8 cellular contexts compared by ENCODE assay signal in the genomic region with DNA sequence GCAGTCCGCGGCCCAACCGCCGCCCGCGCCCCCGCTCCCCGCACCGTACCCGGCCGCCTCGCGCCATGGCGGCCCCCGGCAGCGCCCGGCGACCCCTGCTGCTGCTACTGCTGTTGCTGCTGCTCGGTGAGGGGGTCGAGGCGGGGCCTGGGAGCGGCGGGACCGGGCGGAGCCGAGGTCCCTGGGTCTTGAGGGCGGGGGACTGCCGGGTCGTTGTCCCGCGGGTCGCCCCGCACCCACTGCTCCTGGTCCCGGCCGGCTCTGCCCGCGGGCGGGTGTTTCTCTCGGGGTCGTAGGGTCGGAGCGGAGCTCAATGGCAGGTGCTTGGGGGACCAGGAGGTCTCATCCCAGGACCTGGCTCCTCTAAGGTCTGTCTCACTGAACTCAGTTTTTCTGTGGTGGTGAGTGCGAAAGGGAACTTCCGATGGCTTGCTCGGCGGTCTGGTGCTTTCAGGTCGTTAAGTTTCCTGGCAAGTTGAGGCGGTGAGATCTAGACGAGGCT. TPM values are rescaled to one million over a fixed set of nuclear protein-coding genes. Genes with fewer than 3 reads are reported as not detected.
DNase-seq lines count a peak whose midpoint lies in the region; ATAC-seq, FAIRE-seq and TF ChIP-seq lines count a peak whose summit lies in the region.

No MANE protein-coding gene starts in this region.

- H3K4me3 Mint-ChIP-seq in T-cell: peak overlapping the region; percentile 92 to 97 (median 95)

- in situ Hi-C loops in GM12878 (cut with MboI): no loop called here

- peaks cover 43% of the 10 kb centered on the region for H3K79me2 ChIP-seq in GM12878 (ENCODE audit: control insufficient read depth, insufficient read depth, low read length)

- no peaks in the 10 kb centered on the region for H3K9me3 Mint-ChIP-seq in T-cell

- H3K9ac ChIP-seq in GM12878 (ENCODE audit: control insufficient read depth, insufficient read depth, low read length): peak overlapping the region; percentile 88

- SMC1A ChIA-PET in GM12878 (lab: Charles Lee; ENCODE audit: uncharacterized antibody, unreplicated experiment): interaction anchor here (1.5 kb wide), 1 partner anchor 90 kb away, joined by 3 read pairs; no protein-coding TSS in a partner anchor

- H3K27me3 ChIP-seq in GM12878 (replicated peaks in 1 of 2; ENCODE audit: control insufficient read depth in 2 of 2, insufficient read depth in 2 of 2, low read length in 1 of 2) (peaks cover 0 to 2% of the 10 kb centered on the region in 2 experiments; a peak in 2 of 4 replicates), lower lobe of right lung (ENCODE audit: low read depth) (peaks cover 4% of the 10 kb centered on the region)

- H2AFZ ChIP-seq in GM12878 (ENCODE audit: control insufficient read depth, low read depth, low read length): peak overlapping the region; percentile 96

- POLR2A ChIA-PET in T-cell (lab: Charles Lee): interaction anchor here in 1 of 2 donors (0.5 kb wide), 1 partner anchor 87 kb away, joined by 3 read pairs; no protein-coding TSS in a partner anchor
- POLR2A ChIA-PET in GM12878 (lab: Charles Lee): interaction anchor here (0.9 to 1.6 kb wide), 2 partner anchors 88 to 196 kb away, joined by 3 to 5 read pairs; a partner anchor contains a TSS

- TF ChIP-seq EP300 in GM12878 (IDR thresholded peaks at IDR 0.05; ENCODE audit: borderline replicate concordance in 1 of 2, control insufficient read depth in 1 of 2, low read depth in 2 of 2, low read length in 2 of 2): no peak

- no peaks in the 10 kb centered on the region for H4K20me1 ChIP-seq in GM12878 (ENCODE audit: control insufficient read depth, insufficient read depth)

- ATAC-seq in HG02973 (IDR thresholded peaks at IDR 0.05; ENCODE audit: unreplicated experiment) (peak; percentile 41), T-cell (replicated peaks in 1 of 4) (peak; percentile 46 to 58 (median 54)), GM12878 (peak; percentile 70), lower lobe of right lung (peak in 1 of 2 donors; percentile 12)

- peak overlapping the region; percentile 80 for H3K4me2 ChIP-seq in GM12878 (ENCODE audit: control insufficient read depth, insufficient read depth)

- peak; percentile 12 for TF ChIP-seq POLR2A in GM12878 (IDR thresholded peaks at IDR 0.05; ENCODE audit: low read depth, low read length)

- no TSS peak for BruUV-seq in GM12878 (replicated peaks; lab: Mats Ljungman, UMichigan)

- peak overlapping the region; percentile 94 to 96 for H3K27ac Mint-ChIP-seq in T-cell

- CTCF ChIA-PET in T-cell (lab: Charles Lee): interaction anchor here in 1 of 2 donors (1.2 kb wide), 1 partner anchor 88 kb away, joined by 4 read pairs; a partner anchor contains a TSS
- CTCF ChIA-PET in GM12878 (lab: Yijun Ruan, JAX): interaction anchor here (2.3 kb wide), 1 partner anchor 20 kb away, joined by 5 read pairs; no protein-coding TSS in a partner anchor

- peaks cover 12% of the 10 kb centered on the region for H3K36me3 Mint-ChIP-seq in T-cell

- no peak for TF ChIP-seq RAD21 in GM12878 (IDR thresholded peaks at IDR 0.05; ENCODE audit: insufficient read depth, low read depth, low read length)

- peak; percentile 81 for FAIRE-seq in GM12878 (lab: Jason Lieb, UNC)

- intact Hi-C loops in GM12878 (cut with micrococcal nuclease; ENCODE audit: unreplicated experiment) (loop anchor here (1.0 to 10.0 kb wide), 4 partner anchors 89 to 287 kb away; a partner anchor contains a TSS), lower lobe of right lung (cut with DNase I) (no loop called here)

- WGBS in GM12878 (ENCODE audit: insufficient coverage, insufficient replicate concordance, low lambda C conversion rate, missing lambda C conversion rate): under 1% methylated on average over 42 of the region's 49 CpGs

- H3K27ac ChIP-seq in GM12878 (ENCODE audit: control insufficient read depth, insufficient read depth) (peak overlapping the region; percentile 87), lower lobe of right lung (peak overlapping the region; percentile 90)

- H3K9me3 ChIP-seq in GM12878 (replicated peaks; ENCODE audit: control insufficient read depth, insufficient read depth, low read length) (no peaks in the 10 kb centered on the region), lower lobe of right lung (no peaks in the 10 kb centered on the region)

- H3K36me3 ChIP-seq in GM12878 (ENCODE audit: control insufficient read depth in 2 of 2, insufficient read depth in 2 of 2, low read length in 1 of 2) (peaks cover 0 to 3% of the 10 kb centered on the region in 2 experiments; a peak in 1 of 4 replicates), lower lobe of right lung (no peaks in the 10 kb centered on the region)

- RAD21 ChIA-PET in GM12878 (lab: Charles Lee; ENCODE audit: unreplicated experiment): no interaction called here

- peak overlapping the region; percentile 85 for H3K4me3 ChIP-seq in GM12878
- peak overlapping the region; percentile 95 for H3K4me3 ChIP-seq in lower lobe of right lung

- H3K4me1 Mint-ChIP-seq in T-cell: peaks cover 34 to 41% (median 40%) of the 10 kb centered on the region in 3 donors

- peak; percentile 30 for DNase-seq in SIG-M5 treated with dmso at 0.1 percent for 504 hours (lab: John Stamatoyannopoulos, UW; ENCODE audit: unreplicated experiment)
- DNase-seq in SIG-M5 (lab: John Stamatoyannopoulos, UW): no peak
- DNase-seq in T-cell: peak in 33 of 34 experiments; percentile 22 to 66 (median 53)
- DNase-seq in GM12878 (ENCODE audit: low read depth, low spot score): no peak
- DNase-seq in lower lobe of right lung: peak; percentile 56
- peak; percentile 29 to 33 for DNase-seq in stimulated activated CD8-positive, alpha-beta memory T cell treated with anti-CD3 and anti-CD28 coated beads, Interleukin-2, amount 100 ng/mL, for 1 hour (ENCODE audit: low read depth in 2 of 2)
- DNase-seq in SW 1271 (lab: John Stamatoyannopoulos, UW): no peak

- TF ChIP-seq CTCF in GM12878 (IDR thresholded peaks at IDR 0.05 in 2 of 3, conservative IDR thresholded peaks at IDR 0.05 in 1 of 3; ENCODE audit: control insufficient read depth in 2 of 3, extremely low read depth in 1 of 3, insufficient read depth in 1 of 3, low read depth in 3 of 3, low read length in 3 of 3) (no peak), lower lobe of right lung (IDR thresholded peaks at IDR 0.05) (no peak)

- H3K4me1 ChIP-seq in GM12878 (ENCODE audit: control insufficient read depth, insufficient read depth, low read length): no peaks in the 10 kb centered on the region
- peaks cover 34% of the 10 kb centered on the region for H3K4me1 ChIP-seq in lower lobe of right lung

- H3K27me3 Mint-ChIP-seq in T-cell: peaks cover 3 to 10% of the 10 kb centered on the region in 2 donors

TF ChIP-seq in GM12878, 131 proteins besides CTCF, POLR2A, EP300 and RAD21 (continues in another document):
- TF ChIP-seq LARP7 (IDR thresholded peaks at IDR 0.05) (0 out of 2 replicates have a peak, but pooled peaks have one; percentile 57), ASH2L (IDR thresholded peaks at IDR 0.05; ENCODE audit: borderline replicate concordance, low read depth) (peak; percentile 64; the same call in 1 of the 2 replicates), POU2F2 (IDR thresholded peaks at IDR 0.05; ENCODE audit: borderline replicate concordance, low read depth, low read length) (peak; percentile 54; the same call in 1 of the 3 replicates), NRF1 (conservative IDR thresholded peaks at IDR 0.05; ENCODE audit: low read depth, low read length) (no peak), RUNX3 (IDR thresholded peaks at IDR 0.05; ENCODE audit: low read length) (peak; percentile 30; the same call in 1 of the 2 replicates), TAF1 (IDR thresholded peaks at IDR 0.05; ENCODE audit: borderline replicate concordance, low read depth, low read length) (peak; percentile 39; the same call in 1 of the 2 replicates), ZNF217 (IDR thresholded peaks at IDR 0.05) (0 out of 2 replicates have a peak, but pooled peaks have one; percentile 4), GATAD2B (conservative IDR thresholded peaks at IDR 0.05; ENCODE audit: low read depth) (0 out of 2 replicates have a peak, but pooled peaks have one; percentile 12), POLR2AphosphoS5 (IDR thresholded peaks at IDR 0.05; ENCODE audit: low read length) (peak; percentile 84), STAT1 (conservative IDR thresholded peaks at IDR 0.05) (no peak), HDAC6 (IDR thresholded peaks at IDR 0.05; ENCODE audit: unreplicated experiment) (no peak), GABPA (IDR thresholded peaks at IDR 0.05; ENCODE audit: low read depth) (no peak)
- TF ChIP-seq, protein P1, sequence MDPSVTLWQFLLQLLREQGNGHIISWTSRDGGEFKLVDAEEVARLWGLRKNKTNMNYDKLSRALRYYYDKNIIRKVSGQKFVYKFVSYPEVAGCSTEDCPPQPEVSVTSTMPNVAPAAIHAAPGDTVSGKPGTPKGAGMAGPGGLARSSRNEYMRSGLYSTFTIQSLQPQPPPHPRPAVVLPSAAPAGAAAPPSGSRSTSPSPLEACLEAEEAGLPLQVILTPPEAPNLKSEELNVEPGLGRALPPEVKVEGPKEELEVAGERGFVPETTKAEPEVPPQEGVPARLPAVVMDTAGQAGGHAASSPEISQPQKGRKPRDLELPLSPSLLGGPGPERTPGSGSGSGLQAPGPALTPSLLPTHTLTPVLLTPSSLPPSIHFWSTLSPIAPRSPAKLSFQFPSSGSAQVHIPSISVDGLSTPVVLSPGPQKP (IDR thresholded peaks at IDR 0.05; ENCODE audit: low read depth, low read length): no peak

RNA-seq across cellular contexts. Expression of a gene that starts 0.4 kb away (rescaled TPM):
- 100 to 1,000 TPM in 4 of 5 donors, 10 to 100 TPM in 1; 83.6 to 120 (median 112) TPM for total RNA-seq in T-cell
- 33.6 and 34.3 TPM in 2 replicates for total RNA-seq in GM12878 (2013; cell fraction: nucleolus; rRNA removed)
- total RNA-seq in GM12878 (2014; rRNA removed): 44.8 and 54.2 TPM in 2 replicates
- total RNA-seq in GM12878 (2014; rRNA removed; fragmentation: Illumina TruSeq; extraction: Trizol): 25.4 and 29.6 TPM in 2 replicates
- 83.0 and 83.2 TPM in 2 replicates for total RNA-seq in GM12878 (2021)
- 34.1 TPM for polyA plus RNA-seq in GM12878 (2011; ENCODE audit: low read depth)
- 25.2 and 50.2 TPM in 2 replicates for polyA plus RNA-seq in GM12878 (2011; rRNA removed)
- polyA plus RNA-seq in GM12878 (2011; cell fraction: cytosol; rRNA removed): 28.6 and 34.2 TPM in 2 replicates
- polyA plus RNA-seq in GM12878 (2011; cell fraction: nucleus; rRNA removed): 36.6 and 45.0 TPM in 2 replicates
- polyA plus RNA-seq in GM12878 (2012): 48.2 and 53.2 TPM in 2 replicates
- 20.1 and 35.9 TPM in 2 replicates for polyA plus RNA-seq in GM12878 (2014; fragmentation: Illumina TruSeq; extraction: Trizol)
- 1 to 10 TPM; 2.5 to 8.4 TPM for polyA plus RNA-seq in GM12878 (2014; fragmentation: Nextera tagmentation; extraction: Ambion mirVana)
- 44.4 and 52.8 TPM in 2 replicates for polyA plus RNA-seq in GM12878 (2014; rRNA removed)
- 10 to 100 TPM in 1 of 2 experiments, 1 to 10 TPM in 1; 2.7 to 26.5 TPM for polyA plus RNA-seq in GM12878 (2016; fragmentation: Nextera tagmentation; extraction: Ambion mirVana)
- 29.5 and 36.2 TPM in 2 replicates for polyA minus RNA-seq in GM12878 (2011; rRNA and poly(A)+ RNA removed)
- polyA minus RNA-seq in GM12878 (2011; cell fraction: cytosol; rRNA and poly(A)+ RNA removed): 22.4 and 22.7 TPM in 2 replicates
- polyA minus RNA-seq in GM12878 (2011; cell fraction: nucleus; rRNA and poly(A)+ RNA removed): 6.9 and 13.2 TPM in 2 replicates
- total RNA-seq in lower lobe of right lung: 353 TPM

Comparison
In these comparisons a context has a peak if more than half of its experiments do, and no peak if none do; other contexts are left out.
1. DNase-seq: peak in SIG-M5 treated with dmso at 0.1 percent for 504 hours (single experiment), T-cell (33 of 34), lower lobe of right lung (single experiment) and stimulated activated CD8-positive, alpha-beta memory T cell treated with anti-CD3 and anti-CD28 coated beads, Interleukin-2, amount 100 ng/mL, for 1 hour (2 of 2); none in SIG-M5 (single experiment), GM12878 (single experiment) and SW 1271 (0 of 2).